In genomic region chr10:66931340-66931948, GRCh38 we compare ENCODE assay signal across 8 cellular contexts. TPM values are rescaled to one million over a fixed set of nuclear protein-coding genes. Genes with fewer than 3 reads are reported as not detected.
DNase-seq lines count a peak whose midpoint lies in the region; ATAC-seq and TF ChIP-seq lines count a peak whose summit lies in the region.

No MANE protein-coding gene starts in this region.

- H3K36me3 ChIP-seq in heart left ventricle (no peaks in the 10 kb centered on the region), stomach (no peaks in the 10 kb centered on the region)

- no peak overlapping the region for H3K27ac Mint-ChIP-seq in activated naive CD4-positive, alpha-beta T cell treated with anti-CD3 and anti-CD28 coated beads, Interleukin-2, amount 10 ng/mL, durations not matched to agents 7 days and 5 days

- H3K27ac ChIP-seq in heart left ventricle (no peak overlapping the region), VCaP (peak overlapping the region; percentile 7; the same call in 1 of the 2 replicates), stomach (no peak overlapping the region)

- no peak for TF ChIP-seq EP300 in stomach (IDR thresholded peaks at IDR 0.05)

- DNase-seq in heart left ventricle (no peak), Right ventricle myocardium inferior (ENCODE audit: missing footprints) (no peak), HEK293T (ENCODE audit: extremely low spot score) (peak; percentile 18), MV-4-11 (lab: John Stamatoyannopoulos, UW) (peak; percentile 35), left ventricle myocardium superior (no peak), stomach (no peak)
- no peak for DNase-seq in activated naive CD4-positive, alpha-beta T cell treated with anti-CD3 and anti-CD28 coated beads, Interleukin-2, amount 10 ng/mL, durations not matched to agents 7 days and 5 days

- TF ChIP-seq CTCF in heart left ventricle (IDR thresholded peaks at IDR 0.05) (peak; percentile 54 to 86 (median 76)), VCaP (conservative IDR thresholded peaks at IDR 0.05) (peak; percentile 86), stomach (IDR thresholded peaks at IDR 0.05) (peak in 5 of 7 experiments; percentile 44 to 70 (median 62))

- H3K4me3 Mint-ChIP-seq in activated naive CD4-positive, alpha-beta T cell treated with anti-CD3 and anti-CD28 coated beads, Interleukin-2, amount 10 ng/mL, durations not matched to agents 7 days and 5 days = no peak overlapping the region

- H3K4me3 ChIP-seq in heart left ventricle = no peak overlapping the region
- H3K4me3 ChIP-seq in stomach = no peak overlapping the region

- no peaks in the 10 kb centered on the region for H3K4me1 Mint-ChIP-seq in activated naive CD4-positive, alpha-beta T cell treated with anti-CD3 and anti-CD28 coated beads, Interleukin-2, amount 10 ng/mL, durations not matched to agents 7 days and 5 days

- peak in 3 of 4 donors; percentile 45 to 57 (median 57) for ATAC-seq in heart left ventricle
- ATAC-seq in Right ventricle myocardium inferior = no peak
- peak; percentile 47 for ATAC-seq in left ventricle myocardium superior

- 20 to 25% (median 23%) methylated on average over 5 of the region's 5 CpGs for WGBS in heart left ventricle, 4 donors
- 26 to 28% (median 27%) methylated on average over 5 of the region's 5 CpGs for WGBS in stomach, 5 donors

- H3K4me1 ChIP-seq in heart left ventricle (peaks cover 0 to 10% (median 0%) of the 10 kb centered on the region in 12 donors), stomach (peaks cover 0 to 20% (median 7%) of the 10 kb centered on the region in 4 donors)

- no peaks in the 10 kb centered on the region for H3K9me3 Mint-ChIP-seq in activated naive CD4-positive, alpha-beta T cell treated with anti-CD3 and anti-CD28 coated beads, Interleukin-2, amount 10 ng/mL, durations not matched to agents 7 days and 5 days

- intact Hi-C loops in heart left ventricle (cut with DNase I) = loop anchor here in 3 of 10 donors (5.0 to 10.0 kb wide), 3 partner anchors 583 to 851 kb away; no protein-coding TSS in a partner anchor
- intact Hi-C loops in Right ventricle myocardium inferior (cut with DNase I) = no loop called here
- intact Hi-C loops in left ventricle myocardium superior (cut with micrococcal nuclease) = no loop called here
- intact Hi-C loops in stomach (cut with DNase I; ENCODE audit: low total_unique reads) = no loop called here

- POLR2A ChIA-PET in HEK293T (lab: Yijun Ruan, JAX) = no interaction called here

- H3K36me3 Mint-ChIP-seq in activated naive CD4-positive, alpha-beta T cell treated with anti-CD3 and anti-CD28 coated beads, Interleukin-2, amount 10 ng/mL, durations not matched to agents 7 days and 5 days = no peaks in the 10 kb centered on the region

- CTCF ChIA-PET in HEK293T (lab: Yijun Ruan, JAX) = interaction anchor here (0.6 kb wide), 1 partner anchor 883 kb away, joined by 4 read pairs; no protein-coding TSS in a partner anchor
- CTCF ChIA-PET in activated naive CD4-positive, alpha-beta T cell treated with anti-CD3 and anti-CD28 coated beads, Interleukin-2, amount 10 ng/mL, durations not matched to agents 7 days and 5 days (lab: Charles Lee) = interaction anchor here (0.5 to 1.2 kb wide), 2 partner anchors 10 to 39 kb away, joined by 3 read pairs; no protein-coding TSS in a partner anchor

- peaks cover 24% of the 10 kb centered on the region for H3K27me3 Mint-ChIP-seq in activated naive CD4-positive, alpha-beta T cell treated with anti-CD3 and anti-CD28 coated beads, Interleukin-2, amount 10 ng/mL, durations not matched to agents 7 days and 5 days

- H3K27me3 ChIP-seq in heart left ventricle (peaks cover 0 to 41% (median 4%) of the 10 kb centered on the region in 9 donors), stomach (peaks cover 0 to 42% (median 17%) of the 10 kb centered on the region in 3 donors)

- TF ChIP-seq POLR2A in heart left ventricle (IDR thresholded peaks at IDR 0.05) (no peak), stomach (IDR thresholded peaks at IDR 0.05) (no peak)

- H3K9me3 ChIP-seq in heart left ventricle (no peaks in the 10 kb centered on the region), stomach (no peaks in the 10 kb centered on the region)

TF ChIP-seq in HEK293T, 16 proteins besides CTCF, POLR2A, EP300 and RAD21:
- TF ChIP-seq TARDBP (IDR thresholded peaks at IDR 0.05) = no peak
- no peak for TF ChIP-seq NFRKB (IDR thresholded peaks at IDR 0.05)
- TF ChIP-seq FOXM1 (IDR thresholded peaks at IDR 0.05; ENCODE audit: borderline replicate concordance) = no peak
- TF ChIP-seq FOXK2 (IDR thresholded peaks at IDR 0.05) = no peak
- TF ChIP-seq SUZ12 (IDR thresholded peaks at IDR 0.05) = no peak
- no peak for TF ChIP-seq ZNF384 (IDR thresholded peaks at IDR 0.05)
- no peak for TF ChIP-seq ARNT (IDR thresholded peaks at IDR 0.05)
- no peak for TF ChIP-seq PKNOX1 (IDR thresholded peaks at IDR 0.05)
- TF ChIP-seq CTBP1 (IDR thresholded peaks at IDR 0.05; ENCODE audit: borderline replicate concordance) = no peak
- no peak for TF ChIP-seq FOXA1 (IDR thresholded peaks at IDR 0.05)
- TF ChIP-seq LEF1 (IDR thresholded peaks at IDR 0.05; ENCODE audit: borderline replicate concordance) = no peak
- TF ChIP-seq BHLHE40 (IDR thresholded peaks at IDR 0.05; ENCODE audit: borderline replicate concordance) = no peak
- no peak for TF ChIP-seq ELF4 (IDR thresholded peaks at IDR 0.05)
- TF ChIP-seq SP1 (IDR thresholded peaks at IDR 0.05) = no peak
- no peak for TF ChIP-seq L3MBTL2 (conservative IDR thresholded peaks at IDR 0.05)
- no peak for TF ChIP-seq HDGF (IDR thresholded peaks at IDR 0.05; ENCODE audit: borderline replicate concordance)

RNA-seq across cellular contexts. Expression of gene LRRTM3, which starts 5.6 kb away (rescaled TPM):
- total RNA-seq in heart left ventricle = not detected
- polyA plus RNA-seq in heart left ventricle = not detected
- not detected for total RNA-seq in Right ventricle myocardium inferior
- not detected for total RNA-seq in left ventricle myocardium superior
- total RNA-seq in stomach = under 1 TPM in 1 of 5 donors, not detected in 4; 0.18 TPM
- polyA plus RNA-seq in stomach = not detected

Comparison
In these comparisons a context has a peak if more than half of its experiments do, and no peak if none do; other contexts are left out.
1. DNase-seq: peak in HEK293T (single experiment) and MV-4-11 (single experiment); none in heart left ventricle (0 of 5), Right ventricle myocardium inferior (single experiment), left ventricle myocardium superior (single experiment), stomach (single experiment) and activated naive CD4-positive, alpha-beta T cell treated with anti-CD3 and anti-CD28 coated beads, Interleukin-2, amount 10 ng/mL, durations not matched to agents 7 days and 5 days (single experiment).
2. Peak in every context shown above with its lines, with median percentiles within 50 percentile points of each other: CTCF ChIP-seq.